Comparison of ENCODE assay signal across 22 cellular contexts in genomic region chr2:15973446-15974202, GRCh38. TPM values are rescaled to one million over a fixed set of nuclear protein-coding genes. Genes with fewer than 3 reads are reported as not detected.
DNase-seq lines count a peak whose midpoint lies in the region; ATAC-seq and TF ChIP-seq lines count a peak whose summit lies in the region.
"Had no signal": no experiment of that assay in that cellular context is flagged by ENCODE, and none has a peak within 500 bp of the region (broad histone marks: within the 10 kb centered on the region; RNA-seq: fewer than 3 reads in every experiment).

No MANE protein-coding gene starts in this region.

- no peak overlapping the region for H3K4me3 Mint-ChIP-seq in endodermal cell
- H3K4me3 Mint-ChIP-seq: activated B cell treated with CpG ODN at 0.5 μM for 24 hours; activated naive CD8-positive, alpha-beta T cell treated with anti-CD3 and anti-CD28 coated beads, Interleukin-2, amount 10 ng/mL, durations not matched to agents 7 days and 5 days; activated T-helper 1 cell treated with anti-CD3 and anti-CD28 coated beads, Interleukin-12 subunit alpha, Interleukin-12 subunit beta, Interleukin-2, Interleukin-4 antibody, amounts not matched to agents 30 ng/mL and 10 ng/mL and 1 ng/mL, durations not matched to agents 14 hours and 24 hours and 36 hours had no signal

- DNase-seq in stimulated activated CD4-positive, alpha-beta T cell treated with anti-CD3 and anti-CD28 coated beads, Interleukin-15, amount 100 ng/mL, for 24 hours, result peak; percentile 13
- no peak for DNase-seq in stimulated activated CD4-positive, alpha-beta T cell treated with anti-CD3 and anti-CD28 coated beads, Interleukin-4, amount 100 ng/mL, for 4 hours
- DNase-seq in Kasumi-1 (lab: John Stamatoyannopoulos, UW), result peak; percentile 14 to 48
- peak; percentile 35 for DNase-seq in endodermal cell
- no peak for DNase-seq in hippocampal formation (lab: John Stamatoyannopoulos, UW)
- no peak for DNase-seq in cerebellar nuclear complex (lab: John Stamatoyannopoulos, UW)
- DNase-seq: activated B cell treated with CpG ODN at 0.5 μM for 24 hours; activated naive CD8-positive, alpha-beta T cell treated with anti-CD3 and anti-CD28 coated beads, Interleukin-2, amount 10 ng/mL, durations not matched to agents 7 days and 5 days; Calu3; IMR-90; NCI-H1417 treated with DMSO at 0.1 percent for 48 hours; NCI-H2107; NCI-H446; NCI-H82; stimulated activated CD4-positive, alpha-beta T cell treated with anti-CD3 and anti-CD28 coated beads, Interleukin-2, amount 100 ng/mL, for 24 hours had no signal

- no peaks in the 10 kb centered on the region for H3K36me3 Mint-ChIP-seq in endodermal cell (ENCODE audit: low read depth)
- H3K36me3 Mint-ChIP-seq: activated naive CD8-positive, alpha-beta T cell treated with anti-CD3 and anti-CD28 coated beads, Interleukin-2, amount 10 ng/mL, durations not matched to agents 7 days and 5 days had no signal

- H3K27ac Mint-ChIP-seq in endodermal cell, result no peak overlapping the region
- H3K27ac Mint-ChIP-seq: activated B cell treated with CpG ODN at 0.5 μM for 24 hours; activated naive CD8-positive, alpha-beta T cell treated with anti-CD3 and anti-CD28 coated beads, Interleukin-2, amount 10 ng/mL, durations not matched to agents 7 days and 5 days; activated T-helper 1 cell treated with anti-CD3 and anti-CD28 coated beads, Interleukin-12 subunit alpha, Interleukin-12 subunit beta, Interleukin-2, Interleukin-4 antibody, amounts not matched to agents 30 ng/mL and 10 ng/mL and 1 ng/mL, durations not matched to agents 14 hours and 24 hours and 36 hours had no signal

- H3K4me1 Mint-ChIP-seq in endodermal cell, result peaks cover 28% of the 10 kb centered on the region
- H3K4me1 Mint-ChIP-seq: activated B cell treated with CpG ODN at 0.5 μM for 24 hours; activated naive CD8-positive, alpha-beta T cell treated with anti-CD3 and anti-CD28 coated beads, Interleukin-2, amount 10 ng/mL, durations not matched to agents 7 days and 5 days had no signal

- no peak for TF ChIP-seq CTCF in endodermal cell (conservative IDR thresholded peaks at IDR 0.05)

- no peaks in the 10 kb centered on the region for H3K27me3 ChIP-seq in endodermal cell (ENCODE audit: control insufficient read depth, insufficient read depth, low read length, poor library complexity, severe bottlenecking)

- H3K4me3 ChIP-seq in endodermal cell (ENCODE audit: low read length), result no peak overlapping the region
- H3K4me3 ChIP-seq: GM12878 had no signal

- H3K9ac ChIP-seq in endodermal cell (ENCODE audit: extremely low read depth, low read length, poor library complexity, severe bottlenecking), result no peak overlapping the region

- no peak for ATAC-seq in GM21367 (IDR thresholded peaks at IDR 0.05; ENCODE audit: unreplicated experiment)
- ATAC-seq: GM12878 had no signal

- no peaks in the 10 kb centered on the region for H3K36me3 ChIP-seq in endodermal cell (ENCODE audit: control insufficient read depth, insufficient read depth, low read length)

- peaks cover 10% of the 10 kb centered on the region for H3K4me1 ChIP-seq in endodermal cell (ENCODE audit: control insufficient read depth, insufficient read depth, low read length)

- H3K27ac ChIP-seq in endodermal cell (ENCODE audit: low read depth, low read length), result no peak overlapping the region
- H3K27ac ChIP-seq: C4-2B had no signal

- H3K27me3 Mint-ChIP-seq in endodermal cell (ENCODE audit: insufficient read depth), result no peaks in the 10 kb centered on the region
- H3K27me3 Mint-ChIP-seq: activated naive CD8-positive, alpha-beta T cell treated with anti-CD3 and anti-CD28 coated beads, Interleukin-2, amount 10 ng/mL, durations not matched to agents 7 days and 5 days had no signal

- 90 to 100% methylated on average over 3 to 7 of the region's 7 CpGs for WGBS in endodermal cell (ENCODE audit: insufficient coverage in 1 of 2, insufficient read length in 1 of 2), 2 experiments

- H3K9me3 Mint-ChIP-seq in endodermal cell, result no peaks in the 10 kb centered on the region
- H3K9me3 Mint-ChIP-seq: activated B cell treated with CpG ODN at 0.5 μM for 24 hours; activated T-helper 1 cell treated with anti-CD3 and anti-CD28 coated beads, Interleukin-12 subunit alpha, Interleukin-12 subunit beta, Interleukin-2, Interleukin-4 antibody, amounts not matched to agents 30 ng/mL and 10 ng/mL and 1 ng/mL, durations not matched to agents 14 hours and 24 hours and 36 hours had no signal

- H3K9me3 ChIP-seq in endodermal cell (ENCODE audit: control insufficient read depth, low read length), result no peaks in the 10 kb centered on the region

RNA-seq across cellular contexts. Expression of gene MYCN, which starts 33.3 kb away (rescaled TPM):
- total RNA-seq in endodermal cell, result 10 to 100 TPM; 36.8 to 52.3 TPM
- polyA plus RNA-seq in endodermal cell (2013, experiment 1 of 2), result 75.7 TPM
- 74.7 TPM for polyA plus RNA-seq in endodermal cell (2013, experiment 2 of 2)
- total RNA-seq: activated B cell treated with CpG ODN at 0.5 μM for 24 hours; activated CD8-positive, alpha-beta memory T cell treated with anti-CD3 and anti-CD28 coated beads for 36 hours; activated naive CD8-positive, alpha-beta T cell treated with anti-CD3 and anti-CD28 coated beads, Interleukin-2, amount 10 ng/mL, durations not matched to agents 7 days and 5 days; activated T-helper 1 cell treated with anti-CD3 and anti-CD28 coated beads, Interleukin-12 subunit alpha, Interleukin-12 subunit beta, Interleukin-2, Interleukin-4 antibody, amounts not matched to agents 30 ng/mL and 10 ng/mL and 1 ng/mL, durations not matched to agents 14 hours and 24 hours and 36 hours; GM12878; IMR-90; M059J had no signal
- polyA plus RNA-seq: AG04450, GM12878, IMR-90 had no signal

Comparison
In these comparisons a context has a peak if more than half of its experiments do, and no peak if none do; other contexts are left out.
1. DNase-seq: peak in stimulated activated CD4-positive, alpha-beta T cell treated with anti-CD3 and anti-CD28 coated beads, Interleukin-15, amount 100 ng/mL, for 24 hours (single experiment), Kasumi-1 (2 of 2) and endodermal cell (single experiment); none in stimulated activated CD4-positive, alpha-beta T cell treated with anti-CD3 and anti-CD28 coated beads, Interleukin-4, amount 100 ng/mL, for 4 hours (0 of 2), hippocampal formation (0 of 2) and cerebellar nuclear complex (0 of 2).